Comparison of ENCODE assay signal across 20 cellular contexts in genomic region chr4:67207941-67208441, GRCh38.
DNase-seq lines count a peak whose midpoint lies in the region; ATAC-seq, FAIRE-seq and TF ChIP-seq lines count a peak whose summit lies in the region.
"Had no signal": no experiment of that assay in that cellular context is flagged by ENCODE, and none has a peak within 500 bp of the region (broad histone marks: within the 10 kb centered on the region; RNA-seq: fewer than 3 reads in every experiment).

No MANE protein-coding gene starts in this region.

- 76% methylated on average over 5 of the region's 5 CpGs for WGBS in right cardiac atrium

- H3K4me2 ChIP-seq in neural cell (ENCODE audit: low read length): no peak overlapping the region
- H3K4me2 ChIP-seq: BLaER1 treated with 17β-estradiol and CSF1 and Interleukin-3, amounts not matched to agents 10 nM and 100 nM; GM23338 had no signal

- H3K9ac ChIP-seq in neural cell (ENCODE audit: low read length): no peak overlapping the region
- H3K9ac ChIP-seq: BLaER1 treated with 17β-estradiol and CSF1 and Interleukin-3, amounts not matched to agents 10 nM and 100 nM had no signal

- H3K79me2 ChIP-seq in neural cell (replicated peaks; ENCODE audit: insufficient read depth, low read length): no peaks in the 10 kb centered on the region

- TF ChIP-seq CTCF in bronchial epithelial cell (IDR thresholded peaks at IDR 0.05; ENCODE audit: insufficient read depth, low read length, severe bottlenecking) (no peak), neural cell (IDR thresholded peaks at IDR 0.05; ENCODE audit: poor library complexity, severe bottlenecking) (no peak)

- no peaks in the 10 kb centered on the region for H3K9me2 ChIP-seq in neural cell (ENCODE audit: insufficient read depth, low read length)

- no peaks in the 10 kb centered on the region for H4K20me1 ChIP-seq in neural cell (ENCODE audit: insufficient read depth)
- H4K20me1 ChIP-seq: BLaER1 treated with 17β-estradiol and CSF1 and Interleukin-3, amounts not matched to agents 10 nM and 100 nM had no signal

- FAIRE-seq in bronchial epithelial cell (lab: Jason Lieb, UNC): no peak
- FAIRE-seq: GM12878 had no signal

- H3K9me3 ChIP-seq in neural cell (ENCODE audit: low read length): no peaks in the 10 kb centered on the region
- no peaks in the 10 kb centered on the region for H3K9me3 ChIP-seq in right cardiac atrium (ENCODE audit: control insufficient read depth, low read length)
- H3K9me3 ChIP-seq: BE2C had no signal

- no peaks in the 10 kb centered on the region for H3K4me1 ChIP-seq in right cardiac atrium (ENCODE audit: control insufficient read depth, insufficient read depth, low read length)
- H3K4me1 ChIP-seq: BE2C; BLaER1 treated with 17β-estradiol and CSF1 and Interleukin-3, amounts not matched to agents 10 nM and 100 nM had no signal

- H3K4me3 ChIP-seq in bronchial epithelial cell (ENCODE audit: low read depth, low read length): no peak overlapping the region
- peak overlapping the region; percentile 15 for H3K4me3 ChIP-seq in neural cell (ENCODE audit: low read length)
- no peak overlapping the region for H3K4me3 ChIP-seq in right cardiac atrium (ENCODE audit: low read length)
- H3K4me3 ChIP-seq: BLaER1 treated with 17β-estradiol and CSF1 and Interleukin-3, amounts not matched to agents 10 nM and 100 nM; GM12878; GM23338 had no signal

- DNase-seq in EL: peak; percentile 1
- DNase-seq in LHCN-M2 (ENCODE audit: low read depth): peak; percentile 35
- DNase-seq in bronchial epithelial cell (ENCODE audit: low read depth): peak; percentile 5
- no peak for DNase-seq in NCI-H2171 (lab: John Stamatoyannopoulos, UW)
- DNase-seq in NCI-H1092 (lab: John Stamatoyannopoulos, UW): no peak
- DNase-seq in right cardiac atrium: no peak
- DNase-seq: BE2C; Calu3; CD4-positive, alpha-beta T cell; COR-L47; DMS53; DMS79 treated with DMSO at 0.1 percent for 48 hours; GDM1; H9 had no signal

- no peak for TF ChIP-seq RAD21 in neural cell (conservative IDR thresholded peaks at IDR 0.05)

- H3F3A ChIP-seq in neural cell (ENCODE audit: insufficient read depth, low read length, poor library complexity, severe bottlenecking): no peaks in the 10 kb centered on the region

- TF ChIP-seq EP300 in neural cell (conservative IDR thresholded peaks at IDR 0.05; ENCODE audit: poor library complexity, severe bottlenecking): peak; percentile 60

- H3K27me3 ChIP-seq in bronchial epithelial cell (ENCODE audit: control insufficient read depth, insufficient read depth, low read length): no peaks in the 10 kb centered on the region
- no peaks in the 10 kb centered on the region for H3K27me3 ChIP-seq in neural cell (ENCODE audit: insufficient read depth, low read depth, low read length)
- H3K27me3 ChIP-seq in right cardiac atrium (ENCODE audit: control insufficient read depth, insufficient read depth): no peaks in the 10 kb centered on the region
- H3K27me3 ChIP-seq: BE2C; BLaER1 treated with 17β-estradiol and CSF1 and Interleukin-3, amounts not matched to agents 10 nM and 100 nM had no signal

- intact Hi-C loops in right cardiac atrium (cut with DNase I): no loop called here

- no peak overlapping the region for H3K27ac ChIP-seq in neural cell (ENCODE audit: low read length)
- no peak overlapping the region for H3K27ac ChIP-seq in right cardiac atrium (ENCODE audit: low read length)
- H3K27ac ChIP-seq: BLaER1 treated with 17β-estradiol and CSF1 and Interleukin-3, amounts not matched to agents 10 nM and 100 nM had no signal

- ATAC-seq in SK-N-SH treated with all-trans-retinoic acid at 6 μM for 48 hours: no peak
- no peak for ATAC-seq in right cardiac atrium
- ATAC-seq: GM12878, GM23338, HCT116 had no signal

- H3K36me3 ChIP-seq in bronchial epithelial cell (ENCODE audit: control insufficient read depth, insufficient read depth, low read length) (no peaks in the 10 kb centered on the region), neural cell (ENCODE audit: insufficient read depth, low read length) (no peaks in the 10 kb centered on the region)
- H3K36me3 ChIP-seq: BE2C; BLaER1 treated with 17β-estradiol and CSF1 and Interleukin-3, amounts not matched to agents 10 nM and 100 nM had no signal

- no peak overlapping the region for H2AFZ ChIP-seq in neural cell (ENCODE audit: low read depth, low read length)
- H2AFZ ChIP-seq: GM23338 had no signal

TF ChIP-seq in neural cell, 6 proteins besides CTCF, POLR2A, EP300 and RAD21:
- TF ChIP-seq MXI1 (conservative IDR thresholded peaks at IDR 0.05; ENCODE audit: poor library complexity, severe bottlenecking) (no peak), POLR2AphosphoS5 (IDR thresholded peaks at IDR 0.05) (peak; percentile 68)

TF ChIP-seq in SK-N-SH treated with all-trans-retinoic acid at 6 μM for 48 hours, 23 proteins besides CTCF, POLR2A, EP300 and RAD21:
- TF ChIP-seq OSR1 (CRISPR knock-in tag; IDR thresholded peaks at IDR 0.05) (no peak), CSRNP3 (CRISPR knock-in tag; IDR thresholded peaks at IDR 0.05) (no peak)

Comparison
In these comparisons a context has a peak if more than half of its experiments do, and no peak if none do; other contexts are left out.
1. DNase-seq: peak in EL (single experiment), LHCN-M2 (single experiment) and bronchial epithelial cell (single experiment); none in NCI-H2171 (single experiment), NCI-H1092 (single experiment) and right cardiac atrium (0 of 3).